16 cellular contexts compared by ENCODE assay signal in genomic region chr7:101988513-101988912, GRCh38.
DNase-seq lines count a peak whose midpoint lies in the region; ATAC-seq lines count a peak whose summit lies in the region.
"Had no signal": no experiment of that assay in that cellular context is flagged by ENCODE, and none has a peak within 500 bp of the region (broad histone marks: within the 10 kb centered on the region; RNA-seq: fewer than 3 reads in every experiment).

No MANE protein-coding gene starts in this region.

- DNase-seq in activated naive CD4-positive, alpha-beta T cell treated with Interleukin-2 at 50 U/mL for 16 hours = no peak
- DNase-seq in Karpas-422 = no peak
- DNase-seq in stimulated activated naive B cell treated with anti-CD40 and anti-IgM and Interleukin-4, amounts not matched to agents 10 μg/mL and 1 μg/mL and 100 μg/mL, for 72 hours = no peak
- no peak for DNase-seq in NCI-H1436 treated with DMSO at 0.1 percent for 48 hours (lab: John Stamatoyannopoulos, UW)
- DNase-seq in COLO829 (ENCODE audit: low spot score) = no peak
- DNase-seq: COR-L47, DMS153, KBM-7, NCI-H1436, NCI-H2081, NCI-H774 had no signal

- H3K36me3 ChIP-seq in Karpas-422 (ENCODE audit: insufficient read depth, low read length) = peaks cover 4% of the 10 kb centered on the region; the same call in 1 of the 2 replicates

- peaks cover 29% of the 10 kb centered on the region for H3K79me2 ChIP-seq in Karpas-422 (ENCODE audit: low read length)

- no peaks in the 10 kb centered on the region for H4K20me1 ChIP-seq in Karpas-422 (ENCODE audit: insufficient read depth, low read depth, low read length)

- peaks cover 2% of the 10 kb centered on the region for H3K36me3 Mint-ChIP-seq in activated naive CD4-positive, alpha-beta T cell treated with anti-CD3 and anti-CD28 coated beads, Interleukin-2, amount 50 U/mL, for 24 hours
- H3K36me3 Mint-ChIP-seq in dendritic cell treated with granulocyte-macrophage colony-stimulating factor and Interleukin-4, amounts not matched to agents 40 ng/mL and 50 ng/mL, for 4 days (ENCODE audit: low read depth) = peaks cover 30% of the 10 kb centered on the region
- H3K36me3 Mint-ChIP-seq in stimulated activated naive B cell treated with anti-CD40 and anti-IgM and Interleukin-4, amounts not matched to agents 10 μg/mL and 1 μg/mL and 100 μg/mL, for 72 hours = peaks cover 7 to 15% of the 10 kb centered on the region in 2 donors

- H3K4me3 ChIP-seq in Karpas-422 (ENCODE audit: low read length) = peak overlapping the region; percentile 28; the same call in 1 of the 2 replicates
- H3K4me3 ChIP-seq: SK-N-MC had no signal

- peaks cover 22% of the 10 kb centered on the region for H3K4me1 Mint-ChIP-seq in activated naive CD4-positive, alpha-beta T cell treated with anti-CD3 and anti-CD28 coated beads, Interleukin-2, amount 50 U/mL, for 24 hours
- peaks cover 41% of the 10 kb centered on the region for H3K4me1 Mint-ChIP-seq in dendritic cell treated with granulocyte-macrophage colony-stimulating factor and Interleukin-4, amounts not matched to agents 40 ng/mL and 50 ng/mL, for 4 days (ENCODE audit: low read depth)
- H3K4me1 Mint-ChIP-seq in stimulated activated naive B cell treated with anti-CD40 and anti-IgM and Interleukin-4, amounts not matched to agents 10 μg/mL and 1 μg/mL and 100 μg/mL, for 72 hours = peaks cover 49 to 70% of the 10 kb centered on the region in 2 donors

- H3K9me2 ChIP-seq in Karpas-422 (replicated peaks; ENCODE audit: insufficient read depth, low read length) = no peaks in the 10 kb centered on the region

- no peaks in the 10 kb centered on the region for H3K9me3 Mint-ChIP-seq in activated naive CD4-positive, alpha-beta T cell treated with anti-CD3 and anti-CD28 coated beads, Interleukin-2, amount 50 U/mL, for 24 hours
- no peaks in the 10 kb centered on the region for H3K9me3 Mint-ChIP-seq in dendritic cell treated with granulocyte-macrophage colony-stimulating factor and Interleukin-4, amounts not matched to agents 40 ng/mL and 50 ng/mL, for 4 days
- peaks cover under 1% of the 10 kb centered on the region in 2 donors for H3K9me3 Mint-ChIP-seq in stimulated activated naive B cell treated with anti-CD40 and anti-IgM and Interleukin-4, amounts not matched to agents 10 μg/mL and 1 μg/mL and 100 μg/mL, for 72 hours

- H3K27me3 ChIP-seq in Karpas-422 (ENCODE audit: low read length) = no peaks in the 10 kb centered on the region

- peak overlapping the region; percentile 77 for H3K9ac ChIP-seq in Karpas-422 (ENCODE audit: low read length)

- peaks cover under 1% of the 10 kb centered on the region; the same call in 1 of the 2 replicates for H3K9me3 ChIP-seq in Karpas-422 (ENCODE audit: low read length)

- no peak overlapping the region for H2AFZ ChIP-seq in Karpas-422 (ENCODE audit: low read length)

- H3K27me3 Mint-ChIP-seq in activated naive CD4-positive, alpha-beta T cell treated with anti-CD3 and anti-CD28 coated beads, Interleukin-2, amount 50 U/mL, for 24 hours = no peaks in the 10 kb centered on the region
- no peaks in the 10 kb centered on the region for H3K27me3 Mint-ChIP-seq in dendritic cell treated with granulocyte-macrophage colony-stimulating factor and Interleukin-4, amounts not matched to agents 40 ng/mL and 50 ng/mL, for 4 days
- no peaks in the 10 kb centered on the region for H3K27me3 Mint-ChIP-seq in stimulated activated naive B cell treated with anti-CD40 and anti-IgM and Interleukin-4, amounts not matched to agents 10 μg/mL and 1 μg/mL and 100 μg/mL, for 72 hours

- no peak overlapping the region for H3K4me3 Mint-ChIP-seq in activated naive CD4-positive, alpha-beta T cell treated with anti-CD3 and anti-CD28 coated beads, Interleukin-2, amount 50 U/mL, for 24 hours
- H3K4me3 Mint-ChIP-seq in dendritic cell treated with granulocyte-macrophage colony-stimulating factor and Interleukin-4, amounts not matched to agents 40 ng/mL and 50 ng/mL, for 4 days = no peak overlapping the region
- H3K4me3 Mint-ChIP-seq in stimulated activated naive B cell treated with anti-CD40 and anti-IgM and Interleukin-4, amounts not matched to agents 10 μg/mL and 1 μg/mL and 100 μg/mL, for 72 hours = no peak overlapping the region

- intact Hi-C loops in dendritic cell treated with granulocyte-macrophage colony-stimulating factor and Interleukin-4, amounts not matched to agents 40 ng/mL and 50 ng/mL, for 4 days (cut with micrococcal nuclease) = no loop called here

- peaks cover 94% of the 10 kb centered on the region for H3K4me1 ChIP-seq in Karpas-422 (ENCODE audit: low read length)

- no peak for ATAC-seq in stimulated activated naive B cell treated with anti-CD40 and anti-IgM and Interleukin-4, amounts not matched to agents 10 μg/mL and 1 μg/mL and 100 μg/mL, for 72 hours (replicated peaks)
- ATAC-seq in GM19452 (IDR thresholded peaks at IDR 0.05; ENCODE audit: unreplicated experiment) = no peak

- peak overlapping the region; percentile 70 for H3K4me2 ChIP-seq in Karpas-422 (ENCODE audit: low read depth, low read length, poor library complexity, severe bottlenecking)

- H3K27ac Mint-ChIP-seq in activated naive CD4-positive, alpha-beta T cell treated with anti-CD3 and anti-CD28 coated beads, Interleukin-2, amount 50 U/mL, for 24 hours = peak overlapping the region; percentile 77
- peak overlapping the region; percentile 54 for H3K27ac Mint-ChIP-seq in dendritic cell treated with granulocyte-macrophage colony-stimulating factor and Interleukin-4, amounts not matched to agents 40 ng/mL and 50 ng/mL, for 4 days
- H3K27ac Mint-ChIP-seq in stimulated activated naive B cell treated with anti-CD40 and anti-IgM and Interleukin-4, amounts not matched to agents 10 μg/mL and 1 μg/mL and 100 μg/mL, for 72 hours = peak overlapping the region; percentile 53

- H3K27ac ChIP-seq in Karpas-422 (ENCODE audit: low read length) = peak overlapping the region; percentile 96
- H3K27ac ChIP-seq: C4-2B, SK-N-MC had no signal
